Comparison of ENCODE assay signal across 21 cellular contexts in the genomic region with DNA sequence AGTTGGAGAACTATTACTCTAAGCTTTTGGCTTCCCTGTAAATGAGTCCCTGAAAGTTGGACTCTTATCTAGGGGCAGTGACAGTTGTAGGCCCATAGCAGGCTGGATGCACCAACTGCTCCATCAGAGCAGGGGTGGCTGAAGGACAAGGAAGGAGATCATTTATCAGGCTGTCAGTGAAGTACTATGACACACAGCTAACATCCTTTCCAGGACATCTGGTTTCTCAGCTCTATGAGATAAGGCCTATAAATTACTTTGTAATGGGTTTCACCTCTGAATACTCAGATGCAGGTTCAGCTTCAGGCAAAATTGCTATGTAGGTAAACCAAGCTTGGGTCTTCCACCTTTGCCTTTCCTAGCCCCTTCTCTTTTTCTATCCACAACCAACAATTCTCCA.
"Had no signal": no experiment of that assay in that cellular context is flagged by ENCODE, and none has a peak within 500 bp of the region (broad histone marks: within the 10 kb centered on the region; RNA-seq: fewer than 3 reads in every experiment).

No MANE protein-coding gene starts in this region.

- DNase-seq: activated CD4-positive, alpha-beta T cell treated with anti-CD3 and anti-CD28 coated beads for 1 hour; activated CD4-positive, alpha-beta T cell treated with anti-CD3 and anti-CD28 coated beads, Interleukin-2, amount 50 U/mL, for 1 hour; activated CD8-positive, alpha-beta T cell treated with anti-CD3 and anti-CD28 coated beads, Interleukin-2, amount 10 ng/mL, durations not matched to agents 7 days and 5 days; activated gamma-delta T cell treated with Interleukin-2 at 50 U/mL for 16 hours; activated T-cell treated with anti-CD3 and anti-CD28 coated beads, Interleukin-2, amount 50 U/mL, for 1 hour; aorta; dermis blood vessel endothelial cell; effector CD8-positive, alpha-beta T cell; erythroblast; foreskin fibroblast; left ventricle myocardium inferior; mammary epithelial cell; natural killer cell; spleen; stimulated activated CD4-positive, alpha-beta T cell treated with anti-CD3 and anti-CD28 coated beads, Interleukin-4, amount 100 ng/mL, for 24 hours; stimulated activated naive CD4-positive, alpha-beta T cell treated with Interleukin-2 at 50 U/mL for 16 hours; T-helper 17 cell had no signal

- H3K27me3 Mint-ChIP-seq: activated naive CD4-positive, alpha-beta T cell treated with anti-CD3 and anti-CD28 coated beads, Interleukin-2, amount 50 U/mL, for 24 hours; T-helper 17 cell; type B pancreatic cell had no signal

- H3K4me1 Mint-ChIP-seq: activated naive CD4-positive, alpha-beta T cell treated with anti-CD3 and anti-CD28 coated beads, Interleukin-2, amount 50 U/mL, for 24 hours; natural killer cell; T-helper 17 cell had no signal

- ATAC-seq: activated CD8-positive, alpha-beta T cell treated with anti-CD3 and anti-CD28 coated beads, Interleukin-2, amount 10 ng/mL, durations not matched to agents 7 days and 5 days; natural killer cell; T-helper 17 cell had no signal

- H3K4me3 Mint-ChIP-seq: activated CD8-positive, alpha-beta T cell treated with anti-CD3 and anti-CD28 coated beads, Interleukin-2, amount 10 ng/mL, durations not matched to agents 7 days and 5 days; activated naive CD4-positive, alpha-beta T cell treated with anti-CD3 and anti-CD28 coated beads, Interleukin-2, amount 50 U/mL, for 24 hours; brain; mesothelial cell of epicardium; natural killer cell; T-helper 17 cell; type B pancreatic cell had no signal

- H3K27ac Mint-ChIP-seq: activated CD8-positive, alpha-beta T cell treated with anti-CD3 and anti-CD28 coated beads, Interleukin-2, amount 10 ng/mL, durations not matched to agents 7 days and 5 days; activated naive CD4-positive, alpha-beta T cell treated with anti-CD3 and anti-CD28 coated beads, Interleukin-2, amount 50 U/mL, for 24 hours; brain; mesothelial cell of epicardium; natural killer cell; T-helper 17 cell; type B pancreatic cell had no signal

- H3K9me3 Mint-ChIP-seq: activated naive CD4-positive, alpha-beta T cell treated with anti-CD3 and anti-CD28 coated beads, Interleukin-2, amount 50 U/mL, for 24 hours; natural killer cell; type B pancreatic cell had no signal

- H3K36me3 Mint-ChIP-seq: activated naive CD4-positive, alpha-beta T cell treated with anti-CD3 and anti-CD28 coated beads, Interleukin-2, amount 50 U/mL, for 24 hours; brain; mesothelial cell of epicardium; natural killer cell; type B pancreatic cell had no signal
